1 cellular context compared by ENCODE assay signal in genomic region chr2:177419274-177419673, GRCh38.
TF ChIP-seq lines count a peak whose summit lies in the region.

No MANE protein-coding gene starts in this region.

TF ChIP-seq in IMR-90, 13 proteins besides CTCF, POLR2A, EP300 and RAD21:
- TF ChIP-seq CEBPB (IDR thresholded peaks at IDR 0.05; ENCODE audit: low read depth, low read length) (peak; percentile 97), MAZ (IDR thresholded peaks at IDR 0.05; ENCODE audit: borderline replicate concordance, low read depth, low read length) (no peak)
